ENCODE assay signal across 15 cellular contexts in genomic region chr5:121399879-121400278, GRCh38.
DNase-seq lines count a peak whose midpoint lies in the region; ATAC-seq and TF ChIP-seq lines count a peak whose summit lies in the region.
"Had no signal": no experiment of that assay in that cellular context is flagged by ENCODE, and none has a peak within 500 bp of the region (broad histone marks: within the 10 kb centered on the region; RNA-seq: fewer than 3 reads in every experiment).

No MANE protein-coding gene starts in this region.

- no peak overlapping the region for H3K4me2 ChIP-seq in mesendoderm (ENCODE audit: low read length)

- no peak overlapping the region for H3K56ac ChIP-seq in mesendoderm (ENCODE audit: low read length)

- no peak overlapping the region for H4K8ac ChIP-seq in mesendoderm (ENCODE audit: low read depth, low read length)

- no peak overlapping the region for H4K5ac ChIP-seq in mesendoderm (ENCODE audit: low read length)

- H3K4me3 ChIP-seq in mesendoderm (ENCODE audit: low read length) = no peak overlapping the region
- H3K4me3 ChIP-seq: MG63 had no signal

- no peak overlapping the region for H2BK120ac ChIP-seq in mesendoderm (ENCODE audit: low read depth, low read length)

- no peak overlapping the region for H2BK5ac ChIP-seq in mesendoderm (ENCODE audit: low read length)

- H3K27me3 ChIP-seq in foreskin keratinocyte = no peaks in the 10 kb centered on the region
- no peaks in the 10 kb centered on the region for H3K27me3 ChIP-seq in mesendoderm (ENCODE audit: insufficient read depth, low read length, poor library complexity)
- H3K27me3 ChIP-seq: MG63 had no signal

- H2BK15ac ChIP-seq in mesendoderm (replicated peaks; ENCODE audit: low read depth) = no peak overlapping the region

- peak; percentile 48 for ATAC-seq in GM19025 (IDR thresholded peaks at IDR 0.05; ENCODE audit: low read depth, unreplicated experiment)
- ATAC-seq in HG02571 (IDR thresholded peaks at IDR 0.05; ENCODE audit: unreplicated experiment) = peak; percentile 61
- peak; percentile 72 for ATAC-seq in HG03103 (IDR thresholded peaks at IDR 0.05; ENCODE audit: low read depth, unreplicated experiment)
- no peak for ATAC-seq in foreskin keratinocyte
- no peak for ATAC-seq in left lobe of liver
- ATAC-seq: left ventricle myocardium superior, PC-3 had no signal

- no peak overlapping the region for H3K4ac ChIP-seq in mesendoderm (ENCODE audit: low read depth, low read length)

- H3K27ac ChIP-seq in foreskin keratinocyte = no peak overlapping the region
- H3K27ac ChIP-seq in mesendoderm (ENCODE audit: low read depth, low read length) = no peak overlapping the region

- H2AK5ac ChIP-seq in mesendoderm (ENCODE audit: low read length) = no peak overlapping the region

- H3K79me2 ChIP-seq in mesendoderm (ENCODE audit: control insufficient read depth, insufficient read depth, low read length) = no peaks in the 10 kb centered on the region

- H3K4me1 ChIP-seq in foreskin keratinocyte (no peaks in the 10 kb centered on the region), mesendoderm (ENCODE audit: control insufficient read depth, low read depth, low read length) (no peaks in the 10 kb centered on the region)

- WGBS in mesendoderm (ENCODE audit: extremely low coverage, insufficient coverage, low lambda C conversion rate) = no CpG with 5 or more reads among the region's 1 CpG

- H3K18ac ChIP-seq in mesendoderm (ENCODE audit: low read length) = no peak overlapping the region

- DNase-seq in foreskin melanocyte (peak; percentile 28), foreskin keratinocyte (no peak), mesendoderm (no peak), AG20443 (ENCODE audit: low spot score) (no peak), left lobe of liver (ENCODE audit: low spot score) (no peak)
- DNase-seq: activated B cell treated with CpG ODN at 0.5 μM for 24 hours; CD4-positive, alpha-beta memory T cell; hypothalamus; left ventricle myocardium superior; MG63; PC-3; SW 1271 had no signal

- H3K23ac ChIP-seq in mesendoderm (ENCODE audit: low read length) = no peak overlapping the region

- no peaks in the 10 kb centered on the region for H3K79me1 ChIP-seq in mesendoderm (ENCODE audit: low read length)

- TF ChIP-seq CTCF in foreskin keratinocyte (conservative IDR thresholded peaks at IDR 0.05) = no peak

- H3K36me3 ChIP-seq in mesendoderm (ENCODE audit: control insufficient read depth, insufficient read depth, low read length) = no peaks in the 10 kb centered on the region
- H3K36me3 ChIP-seq: MG63 had no signal

- no peak overlapping the region for H3K9ac ChIP-seq in mesendoderm (ENCODE audit: low read length)

Comparison
In these comparisons a context has a peak if more than half of its experiments do, and no peak if none do; other contexts are left out.
1. ATAC-seq: peak in GM19025 (single experiment), HG02571 (single experiment) and HG03103 (single experiment); none in foreskin keratinocyte (single experiment) and left lobe of liver (single experiment).